Comparison of ENCODE assay signal across 10 cellular contexts in genomic region chr14:21509432-21510143, GRCh38. TPM values are rescaled to one million over a fixed set of nuclear protein-coding genes. Genes with fewer than 3 reads are reported as not detected.
DNase-seq lines count a peak whose midpoint lies in the region; TF ChIP-seq lines count a peak whose summit lies in the region.
"Had no signal": no experiment of that assay in that cellular context is flagged by ENCODE, and none has a peak within 500 bp of the region (broad histone marks: within the 10 kb centered on the region; RNA-seq: fewer than 3 reads in every experiment).

No MANE protein-coding gene starts in this region.

- H3K4me1 ChIP-seq in adipocyte (ENCODE audit: control insufficient read depth, insufficient read depth, low read length): peaks cover 14% of the 10 kb centered on the region
- H3K4me1 ChIP-seq in mesenchymal stem cell (ENCODE audit: control insufficient read depth, insufficient read depth, low read depth, low read length): no peaks in the 10 kb centered on the region
- H3K4me1 ChIP-seq in tibial nerve: peaks cover 0 to 35% (median 12%) of the 10 kb centered on the region in 4 donors

- no peak overlapping the region for H2BK12ac ChIP-seq in mesenchymal stem cell (ENCODE audit: low read length in 2 of 2)

- H2BK120ac ChIP-seq in mesenchymal stem cell (ENCODE audit: low read depth, low read length): no peak overlapping the region

- over 99% methylated on average over 5 of the region's 6 CpGs for WGBS in mesenchymal stem cell
- 80% methylated on average over 6 of the region's 6 CpGs for WGBS in tibial nerve, 2 donors

- no peak overlapping the region for H3K4me2 ChIP-seq in mesenchymal stem cell (ENCODE audit: low read length, poor library complexity, severe bottlenecking)

- no peak overlapping the region for H2BK5ac ChIP-seq in mesenchymal stem cell (ENCODE audit: low read depth, low read length, poor library complexity, severe bottlenecking)

- no peak overlapping the region for H3K4ac ChIP-seq in mesenchymal stem cell (ENCODE audit: low read depth in 1 of 2, low read length in 2 of 2)

- H3K27me3 ChIP-seq in adipocyte (replicated peaks; ENCODE audit: control insufficient read depth, insufficient read depth, low read length) (no peaks in the 10 kb centered on the region), mesenchymal stem cell (ENCODE audit: control insufficient read depth in 1 of 2, insufficient read depth in 1 of 2, low read length in 2 of 2) (no peaks in the 10 kb centered on the region), tibial nerve (no peaks in the 10 kb centered on the region)

- no peak overlapping the region for H2BK15ac ChIP-seq in mesenchymal stem cell (ENCODE audit: low read depth, poor library complexity, severe bottlenecking)

- no peaks in the 10 kb centered on the region for H3K36me3 ChIP-seq in adipocyte (ENCODE audit: control insufficient read depth, insufficient read depth, low read length, severe bottlenecking)
- H3K36me3 ChIP-seq in mesenchymal stem cell (ENCODE audit: control insufficient read depth in 1 of 2, insufficient read depth in 2 of 2, low read depth in 1 of 2, low read length in 2 of 2): peaks cover 7 to 18% of the 10 kb centered on the region in 2 experiments
- H3K36me3 ChIP-seq in tibial nerve: peaks cover 0 to 27% (median 5%) of the 10 kb centered on the region in 3 donors

- H3K79me1 ChIP-seq in mesenchymal stem cell (replicated peaks; ENCODE audit: low read length, poor library complexity, severe bottlenecking): peaks cover 4% of the 10 kb centered on the region

- CTCF ChIA-PET in AG04449 (lab: Yijun Ruan, JAX): interaction anchor here (1.3 to 3.3 kb wide), 2 partner anchors 11 to 14 kb away, joined by 5 to 39 read pairs; no protein-coding TSS in a partner anchor

- no peak for TF ChIP-seq EP300 in tibial nerve (IDR thresholded peaks at IDR 0.05)

- no peak overlapping the region for H3K18ac ChIP-seq in mesenchymal stem cell (ENCODE audit: low read depth in 1 of 2, low read length in 2 of 2)

- no peak overlapping the region for H3K23ac ChIP-seq in mesenchymal stem cell (ENCODE audit: low read length in 2 of 2)

- H4K8ac ChIP-seq in mesenchymal stem cell (ENCODE audit: low read length): no peak overlapping the region

- TF ChIP-seq CTCF in AG04449 (IDR thresholded peaks at IDR 0.05; ENCODE audit: insufficient read depth, low read length, missing control alignments) (no peak), HFF-Myc (IDR thresholded peaks at IDR 0.05; ENCODE audit: low read depth, low read length, missing control alignments) (no peak), tibial nerve (IDR thresholded peaks at IDR 0.05) (no peak)

- H3K4me3 ChIP-seq in AG04449 (ENCODE audit: low read depth, low read length): peak overlapping the region; percentile 98
- peak overlapping the region; percentile 83 for H3K4me3 ChIP-seq in HFF-Myc (replicated peaks; ENCODE audit: low read depth, low read length)
- peak overlapping the region; percentile 100 for H3K4me3 ChIP-seq in adipocyte (ENCODE audit: low read length)
- peak overlapping the region in 1 of 2 experiments; percentile 99 for H3K4me3 ChIP-seq in mesenchymal stem cell (ENCODE audit: insufficient read depth in 1 of 2, low read depth in 1 of 2, low read length in 2 of 2)
- H3K4me3 ChIP-seq in tibial nerve: peak overlapping the region in 1 of 4 donors; percentile 73

- no peak overlapping the region for H4K91ac ChIP-seq in mesenchymal stem cell (ENCODE audit: low read length)

- no peak overlapping the region for H3K9ac ChIP-seq in adipocyte (ENCODE audit: low read length)
- peak overlapping the region; percentile 95 for H3K9ac ChIP-seq in mesenchymal stem cell (ENCODE audit: low read length)

- DNase-seq in AG04449 (ENCODE audit: low read depth, low spot score) (no peak), HFF-Myc (ENCODE audit: extremely low read depth, low read depth) (no peak), adipocyte (ENCODE audit: low read depth) (no peak), mesenchymal stem cell (no peak), tibial nerve (ENCODE audit: low spot score in 2 of 2) (no peak), T1000 (lab: John Stamatoyannopoulos, UW) (no peak), dermis blood vessel endothelial cell (no peak)
- no peak for DNase-seq in NK-92 treated with Interleukin-12 subunit alpha and Interleukin-12 subunit beta, amount 100 ng/mL, for 24 hours (lab: John Stamatoyannopoulos, UW)
- DNase-seq: RPMI8226; stimulated activated CD4-positive, alpha-beta T cell treated with anti-CD3 and anti-CD28 coated beads, Interleukin-15, amount 100 ng/mL, for 24 hours had no signal

- POLR2A ChIA-PET in AG04449 (lab: Yijun Ruan, JAX): no interaction called here

- H3K27ac ChIP-seq in mesenchymal stem cell (ENCODE audit: low read length, poor library complexity, severe bottlenecking) (no peak overlapping the region), tibial nerve (no peak overlapping the region)

- H2AFZ ChIP-seq in mesenchymal stem cell (ENCODE audit: low read depth, low read length): no peak overlapping the region

- H3K14ac ChIP-seq in mesenchymal stem cell (ENCODE audit: low read length in 2 of 2): no peak overlapping the region

- no peaks in the 10 kb centered on the region for H3K9me3 ChIP-seq in adipocyte (ENCODE audit: control insufficient read depth, low read length)
- H3K9me3 ChIP-seq in mesenchymal stem cell (ENCODE audit: control insufficient read depth, low read length): no peaks in the 10 kb centered on the region
- no peaks in the 10 kb centered on the region for H3K9me3 ChIP-seq in tibial nerve

- TF ChIP-seq POLR2A in tibial nerve (IDR thresholded peaks at IDR 0.05): no peak

- H2AK5ac ChIP-seq in mesenchymal stem cell (ENCODE audit: low read length, severe bottlenecking): no peak overlapping the region

RNA-seq across cellular contexts. Expression of gene METTL3, which starts 1.6 kb away (rescaled TPM):
- 25.1 TPM for polyA plus RNA-seq in mesenchymal stem cell (2013, experiment 1 of 2)
- polyA plus RNA-seq in mesenchymal stem cell (2013, experiment 2 of 2): 24.8 TPM
- total RNA-seq in tibial nerve: 10 to 100 TPM; 45.3 to 65.4 (median 58.6) TPM
- 63.9 and 112 TPM in 2 replicates for total RNA-seq in dermis blood vessel endothelial cell

RNA-seq across cellular contexts. Expression of gene SALL2, which starts 16.6 kb away (rescaled TPM):
- polyA plus RNA-seq in mesenchymal stem cell (2013, experiment 1 of 2): 11.8 TPM
- polyA plus RNA-seq in mesenchymal stem cell (2013, experiment 2 of 2): 10.2 TPM
- total RNA-seq in tibial nerve (10 to 100 TPM in 2 of 4 donors, 1 to 10 TPM in 2; 8.5 to 11.7 (median 9.3) TPM), dermis blood vessel endothelial cell (0.85 and 2.3 TPM in 2 replicates)

RNA-seq across cellular contexts. Expression of gene TOX4, which starts 32.6 kb away (rescaled TPM):
- 61.3 TPM for polyA plus RNA-seq in mesenchymal stem cell (2013, experiment 1 of 2)
- polyA plus RNA-seq in mesenchymal stem cell (2013, experiment 2 of 2): 60.5 TPM
- total RNA-seq in tibial nerve (10 to 100 TPM; 28.0 to 45.2 (median 39.9) TPM), dermis blood vessel endothelial cell (26.7 and 66.9 TPM in 2 replicates)

RNA-seq across cellular contexts. Expression of gene RAB2B, which starts 32.8 kb away (rescaled TPM):
- polyA plus RNA-seq in mesenchymal stem cell (2013, experiment 1 of 2): 21.3 TPM
- polyA plus RNA-seq in mesenchymal stem cell (2013, experiment 2 of 2): 20.2 TPM
- total RNA-seq in tibial nerve: 10 to 100 TPM; 20.6 to 33.9 (median 26.2) TPM
- total RNA-seq in dermis blood vessel endothelial cell: 34.5 and 40.5 TPM in 2 replicates

RNA-seq across cellular contexts. Expression of gene CHD8, which starts 53.7 kb away (rescaled TPM):
- 35.7 TPM for polyA plus RNA-seq in mesenchymal stem cell (2013, experiment 1 of 2)
- polyA plus RNA-seq in mesenchymal stem cell (2013, experiment 2 of 2): 31.6 TPM
- total RNA-seq in tibial nerve (10 to 100 TPM; 45.9 to 68.2 (median 65.6) TPM), dermis blood vessel endothelial cell (51.9 and 84.9 TPM in 2 replicates)
